Comparison of ENCODE assay signal across 8 cellular contexts in genomic region chr16:77723108-77723514, GRCh38. TPM values are rescaled to one million over a fixed set of nuclear protein-coding genes. Genes with fewer than 3 reads are reported as not detected.
DNase-seq lines count a peak whose midpoint lies in the region; ATAC-seq and TF ChIP-seq lines count a peak whose summit lies in the region.

No MANE protein-coding gene starts in this region.

- H3K9me3 Mint-ChIP-seq in Caco-2 (ENCODE audit: unreplicated experiment) (no peaks in the 10 kb centered on the region), IgD-negative memory B cell (no peaks in the 10 kb centered on the region), progenitor cell of endocrine pancreas (ENCODE audit: low read depth) (no peaks in the 10 kb centered on the region)
- H3K9me3 Mint-ChIP-seq in activated T-helper 17 cell treated with anti-CD3 and anti-CD28 coated beads, Interleukin-2, amount 50 U/mL, for 72 hours = no peaks in the 10 kb centered on the region

- intact Hi-C loops in Caco-2 (cut with micrococcal nuclease; ENCODE audit: unreplicated experiment) (loop anchor here (2.0 kb wide), 2 partner anchors 26 to 376 kb away; partner anchors contain the start of gene WWOX), heart right ventricle (cut with DNase I) (loop anchor here in 1 of 10 donors (5.0 kb wide), 1 partner anchor 374 kb away; the partner anchor contains the start of gene WWOX)

- peak overlapping the region; percentile 55 for H3K4me3 ChIP-seq in Caco-2 (ENCODE audit: low read depth, low read length)
- H3K4me3 ChIP-seq in heart right ventricle = peak overlapping the region; percentile 52 to 94 (median 82)

- peaks cover 7% of the 10 kb centered on the region for H3K4me1 Mint-ChIP-seq in Caco-2 (ENCODE audit: low read depth, unreplicated experiment)
- H3K4me1 Mint-ChIP-seq in IgD-negative memory B cell = peaks cover 0 to 10% (median 9%) of the 10 kb centered on the region in 3 donors
- peaks cover 11% of the 10 kb centered on the region for H3K4me1 Mint-ChIP-seq in activated T-helper 17 cell treated with anti-CD3 and anti-CD28 coated beads, Interleukin-2, amount 50 U/mL, for 72 hours
- H3K4me1 Mint-ChIP-seq in progenitor cell of endocrine pancreas (ENCODE audit: low read depth) = peaks cover 9% of the 10 kb centered on the region

- POLR2A ChIA-PET in Caco-2 (lab: Charles Lee) = no interaction called here

- no peak for DNase-seq in Caco-2
- peak; percentile 16 to 22 for DNase-seq in heart right ventricle
- DNase-seq in progenitor cell of endocrine pancreas (ENCODE audit: low spot score, unreplicated experiment) = no peak
- no peak for DNase-seq in NCI-H345 (lab: John Stamatoyannopoulos, UW)
- no peak for DNase-seq in NCI-H345 treated with DMSO at 0.1 percent for 48 hours (lab: John Stamatoyannopoulos, UW; ENCODE audit: unreplicated experiment)

- ATAC-seq in GM21423 (IDR thresholded peaks at IDR 0.05; ENCODE audit: unreplicated experiment) = peak; percentile 6
- no peak for ATAC-seq in activated T-helper 17 cell treated with anti-CD3 and anti-CD28 coated beads, Interleukin-2, amount 50 U/mL, for 72 hours (replicated peaks)
- ATAC-seq in heart right ventricle = peak; percentile 21 to 62 (median 38)

- H3K36me3 Mint-ChIP-seq in Caco-2 (ENCODE audit: insufficient read depth, unreplicated experiment) (no peaks in the 10 kb centered on the region), IgD-negative memory B cell (no peaks in the 10 kb centered on the region), progenitor cell of endocrine pancreas (ENCODE audit: insufficient read depth) (no peaks in the 10 kb centered on the region)
- H3K36me3 Mint-ChIP-seq in activated T-helper 17 cell treated with anti-CD3 and anti-CD28 coated beads, Interleukin-2, amount 50 U/mL, for 72 hours (ENCODE audit: low read depth) = peaks cover 12% of the 10 kb centered on the region

- H3K9me3 ChIP-seq in Caco-2 (no peaks in the 10 kb centered on the region), heart right ventricle (no peaks in the 10 kb centered on the region)

- TF ChIP-seq CTCF in Caco-2 (IDR thresholded peaks at IDR 0.05; ENCODE audit: insufficient read depth in 1 of 2, low read depth in 1 of 2, low read length in 1 of 2, severe bottlenecking in 1 of 2, unreplicated experiment in 1 of 2) = no peak
- no peak for TF ChIP-seq CTCF in heart right ventricle (IDR thresholded peaks at IDR 0.05)
- no peak for TF ChIP-seq CTCF in progenitor cell of endocrine pancreas (IDR thresholded peaks at IDR 0.05; ENCODE audit: unreplicated experiment)

- no peaks in the 10 kb centered on the region; the same call in 1 of the 2 replicates for H3K4me1 ChIP-seq in Caco-2
- peaks cover 0 to 13% (median 9%) of the 10 kb centered on the region in 9 donors for H3K4me1 ChIP-seq in heart right ventricle

- CTCF ChIA-PET in Caco-2 (lab: Charles Lee) = no interaction called here

- 0 to 2% methylated on average over 5 of the region's 5 CpGs for WGBS in heart right ventricle, 2 donors

- BruUV-seq in Caco-2 (replicated peaks; lab: Mats Ljungman, UMichigan) = TSS peak; percentile 56

- peak overlapping the region; percentile 71 for H3K27ac Mint-ChIP-seq in Caco-2 (ENCODE audit: unreplicated experiment)
- peak overlapping the region; percentile 16 to 53 (median 20) for H3K27ac Mint-ChIP-seq in IgD-negative memory B cell
- H3K27ac Mint-ChIP-seq in activated T-helper 17 cell treated with anti-CD3 and anti-CD28 coated beads, Interleukin-2, amount 50 U/mL, for 72 hours = peak overlapping the region; percentile 89
- peak overlapping the region; percentile 96 for H3K27ac Mint-ChIP-seq in progenitor cell of endocrine pancreas

- H3K27me3 Mint-ChIP-seq in Caco-2 (ENCODE audit: insufficient read depth, unreplicated experiment) = no peaks in the 10 kb centered on the region
- H3K27me3 Mint-ChIP-seq in IgD-negative memory B cell = no peaks in the 10 kb centered on the region
- no peaks in the 10 kb centered on the region for H3K27me3 Mint-ChIP-seq in activated T-helper 17 cell treated with anti-CD3 and anti-CD28 coated beads, Interleukin-2, amount 50 U/mL, for 72 hours
- H3K27me3 Mint-ChIP-seq in progenitor cell of endocrine pancreas = no peaks in the 10 kb centered on the region

- peak overlapping the region; percentile 70 for H3K4me3 Mint-ChIP-seq in Caco-2 (ENCODE audit: unreplicated experiment)
- peak overlapping the region; percentile 84 to 97 (median 94) for H3K4me3 Mint-ChIP-seq in IgD-negative memory B cell
- peak overlapping the region; percentile 87 for H3K4me3 Mint-ChIP-seq in activated T-helper 17 cell treated with anti-CD3 and anti-CD28 coated beads, Interleukin-2, amount 50 U/mL, for 72 hours
- H3K4me3 Mint-ChIP-seq in progenitor cell of endocrine pancreas (ENCODE audit: low read depth) = peak overlapping the region; percentile 88

- H3K27me3 ChIP-seq in Caco-2 (replicated peaks; ENCODE audit: control insufficient read depth, insufficient read depth, low read length) (no peaks in the 10 kb centered on the region), heart right ventricle (no peaks in the 10 kb centered on the region)

- H3K36me3 ChIP-seq in Caco-2 (ENCODE audit: control insufficient read depth, insufficient read depth, low read length) (no peaks in the 10 kb centered on the region), heart right ventricle (peaks cover 0 to 22% (median 0%) of the 10 kb centered on the region in 9 donors)

- peak overlapping the region; percentile 52 to 97 (median 93) for H3K27ac ChIP-seq in heart right ventricle

RNA-seq across cellular contexts. Expression of gene NUDT7, which starts 0.8 kb away (rescaled TPM):
- total RNA-seq in Caco-2 (2022) = 4.3 and 6.9 TPM in 2 replicates
- 8.8 TPM for polyA plus RNA-seq in IgD-negative memory B cell
- 1 to 10 TPM; 3.8 to 5.5 TPM for total RNA-seq in activated T-helper 17 cell treated with anti-CD3 and anti-CD28 coated beads, Interleukin-2, amount 50 U/mL, for 72 hours
- 10 to 100 TPM; 29.5 to 75.7 (median 55.2) TPM for total RNA-seq in heart right ventricle
- polyA plus RNA-seq in heart right ventricle = 10 to 100 TPM; 10.3 to 39.5 TPM
- 4.2 and 5.7 TPM in 2 replicates for total RNA-seq in progenitor cell of endocrine pancreas

Comparison
In these comparisons a context has a peak if more than half of its experiments do, and no peak if none do; other contexts are left out.
1. DNase-seq: peak in heart right ventricle (2 of 2); none in Caco-2 (0 of 2), progenitor cell of endocrine pancreas (single experiment), NCI-H345 (single experiment) and NCI-H345 treated with DMSO at 0.1 percent for 48 hours (single experiment).
2. H3K27ac Mint-ChIP-seq: peak in every context shown above with its lines; median percentile 96 in progenitor cell of endocrine pancreas; 89 in activated T-helper 17 cell treated with anti-CD3 and anti-CD28 coated beads, Interleukin-2, amount 50 U/mL, for 72 hours; 71 in Caco-2; 20 in IgD-negative memory B cell.
3. Peak in every context shown above with its lines, with median percentiles within 50 percentile points of each other: H3K4me3 Mint-ChIP-seq.